Comparison of ENCODE assay signal across 35 cellular contexts in genomic region chr18:78922856-78923255, GRCh38. TPM values are rescaled to one million over a fixed set of nuclear protein-coding genes. Genes with fewer than 3 reads are reported as not detected.
"Had no signal": no experiment of that assay in that cellular context is flagged by ENCODE, and none has a peak within 500 bp of the region (broad histone marks: within the 10 kb centered on the region; RNA-seq: fewer than 3 reads in every experiment).

No MANE protein-coding gene starts in this region.

- H3K36me3 ChIP-seq: adrenal gland, brain microvascular endothelial cell, breast epithelium had no signal

- H3K4me1 ChIP-seq: adrenal gland, body of pancreas, breast epithelium had no signal

- H3K27ac ChIP-seq: adrenal gland, body of pancreas, brain microvascular endothelial cell, breast epithelium, VCaP had no signal

- H3K27me3 ChIP-seq: adrenal gland, body of pancreas, brain microvascular endothelial cell, breast epithelium had no signal

- H3K9me3 ChIP-seq: adrenal gland, body of pancreas had no signal

- DNase-seq: activated B cell treated with CpG ODN at 0.5 μM for 24 hours; activated CD4-positive, alpha-beta memory T cell treated with anti-CD3 and anti-CD28 coated beads, Interleukin-2, amount 10 ng/mL, durations not matched to agents 7 days and 5 days; activated CD4-positive, alpha-beta T cell treated with anti-CD3 and anti-CD28 coated beads for 4 hours; activated CD4-positive, alpha-beta T cell treated with anti-CD3 and anti-CD28 coated beads, Interleukin-2, amount 10 ng/mL, durations not matched to agents 24 days and 14 days; activated CD4-positive, alpha-beta T cell treated with anti-CD3 and anti-CD28 coated beads, Interleukin-2, amount 50 U/mL, for 1 hour; activated CD4-positive, alpha-beta T cell treated with anti-CD3 and anti-CD28 coated beads, Interleukin-2, amount 50 U/mL, for 4 hours; activated CD4-positive, CD25-positive, alpha-beta regulatory T cell treated with anti-CD3 and anti-CD28 coated beads, Interleukin-2, amount 50 U/mL, for 72 hours; activated CD8-positive, alpha-beta memory T cell treated with anti-CD3 and anti-CD28 coated beads, Interleukin-2, amount 10 ng/mL, durations not matched to agents 7 days and 5 days; activated CD8-positive, alpha-beta memory T cell treated with anti-CD3 and anti-CD28 coated beads, Interleukin-2, amount 50 U/mL, for 48 hours; activated CD8-positive, alpha-beta T cell treated with anti-CD3 and anti-CD28 coated beads, Interleukin-2, amount 10 ng/mL, durations not matched to agents 7 days and 5 days; activated effector memory CD4-positive, alpha-beta T cell treated with anti-CD3 and anti-CD28 coated beads, Interleukin-2, amount 50 U/mL, for 16 hours; activated gamma-delta T cell treated with Interleukin-2 at 50 U/mL for 16 hours; activated naive CD4-positive, alpha-beta T cell; activated naive CD4-positive, alpha-beta T cell treated with anti-CD3 and anti-CD28 coated beads for 36 hours; activated naive CD4-positive, alpha-beta T cell treated with anti-CD3 and anti-CD28 coated beads, Interleukin-2, amount 50 U/mL, for 16 hours; activated naive CD8-positive, alpha-beta T cell treated with anti-CD3 and anti-CD28 coated beads for 36 hours; activated T-cell treated with anti-CD3 and anti-CD28 coated beads, Interleukin-2, amount 50 U/mL, for 4 hours; activated T-cell treated with anti-CD3 and anti-CD28 coated beads, Interleukin-2, amount 50 U/mL, for 72 hours; adrenal gland; amniotic stem cell; aorta; body of pancreas; brain microvascular endothelial cell; central memory CD4-positive, alpha-beta T cell; SW 1271; T-helper 1 cell; T-helper 2 cell; T-helper 9 cell had no signal

- FAIRE-seq: astrocyte, TTC549 had no signal

- ATAC-seq: activated CD8-positive, alpha-beta memory T cell treated with anti-CD3 and anti-CD28 coated beads, Interleukin-2, amount 10 ng/mL, durations not matched to agents 7 days and 5 days; activated CD8-positive, alpha-beta T cell treated with anti-CD3 and anti-CD28 coated beads, Interleukin-2, amount 10 ng/mL, durations not matched to agents 7 days and 5 days; activated naive CD4-positive, alpha-beta T cell treated with anti-CD3 and anti-CD28 coated beads, Interleukin-2, amount 50 U/mL, for 72 hours; activated T-cell treated with anti-CD3 and anti-CD28 coated beads, Interleukin-2, amount 50 U/mL, for 4 hours; activated T-cell treated with anti-CD3 and anti-CD28 coated beads, Interleukin-2, amount 50 U/mL, for 72 hours; activated T-helper 17 cell treated with anti-CD3 and anti-CD28 coated beads, Interleukin-2, amount 50 U/mL, for 72 hours; body of pancreas had no signal

- H3K4me3 ChIP-seq: adrenal gland, body of pancreas, breast epithelium had no signal

RNA-seq across cellular contexts. Expression of gene SALL3, which starts 56.8 kb away (rescaled TPM):
- total RNA-seq: activated B cell treated with CpG ODN at 0.5 μM for 24 hours; activated CD4-positive, alpha-beta memory T cell treated with anti-CD3 and anti-CD28 coated beads, Interleukin-2, amount 10 ng/mL, durations not matched to agents 7 days and 5 days; activated CD4-positive, alpha-beta T cell treated with anti-CD3 and anti-CD28 coated beads, Interleukin-2, amount 10 ng/mL, durations not matched to agents 24 days and 14 days; activated CD8-positive, alpha-beta memory T cell treated with anti-CD3 and anti-CD28 coated beads, Interleukin-2, amount 10 ng/mL, durations not matched to agents 7 days and 5 days; activated CD8-positive, alpha-beta T cell treated with anti-CD3 and anti-CD28 coated beads, Interleukin-2, amount 10 ng/mL, durations not matched to agents 7 days and 5 days; activated naive CD4-positive, alpha-beta T cell treated with anti-CD3 and anti-CD28 coated beads for 36 hours; activated naive CD4-positive, alpha-beta T cell treated with anti-CD3 and anti-CD28 coated beads, Interleukin-2, amount 50 U/mL, for 72 hours; activated naive CD8-positive, alpha-beta T cell treated with anti-CD3 and anti-CD28 coated beads for 36 hours; activated T-cell treated with anti-CD3 and anti-CD28 coated beads, Interleukin-2, amount 50 U/mL, for 4 hours; activated T-cell treated with anti-CD3 and anti-CD28 coated beads, Interleukin-2, amount 50 U/mL, for 72 hours; activated T-helper 1 cell treated with anti-CD3 and anti-CD28 coated beads, Interleukin-12 subunit alpha, Interleukin-12 subunit beta, Interleukin-2, Interleukin-4 antibody, amounts not matched to agents 30 ng/mL and 10 ng/mL and 1 ng/mL, durations not matched to agents 14 hours and 24 hours and 36 hours; activated T-helper 17 cell treated with anti-CD3 and anti-CD28 coated beads, Interleukin-2, amount 50 U/mL, for 72 hours; body of pancreas; breast epithelium had no signal
- polyA plus RNA-seq: adrenal gland, aorta had no signal
